Comparison of ENCODE assay signal across 7 cellular contexts in genomic region chr19:6773323-6773931, GRCh38. TPM values are rescaled to one million over a fixed set of nuclear protein-coding genes. Genes with fewer than 3 reads are reported as not detected.
DNase-seq lines count a peak whose midpoint lies in the region; ATAC-seq and FAIRE-seq lines count a peak whose summit lies in the region.

No MANE protein-coding gene starts in this region.

- 42 to 58% (median 43%) methylated on average over 8 of the region's 8 CpGs for WGBS in small intestine, 3 donors

- no peaks in the 10 kb centered on the region for H3K9me3 ChIP-seq in small intestine (ENCODE audit: control insufficient read depth, low read depth)

- DNase-seq in SKM-1 (lab: John Stamatoyannopoulos, UW; ENCODE audit: unreplicated experiment) (peak; percentile 83), small intestine (no peak), frontal cortex (ENCODE audit: low spot score in 2 of 2) (no peak)

- H3K36me3 ChIP-seq in small intestine (ENCODE audit: control insufficient read depth in 2 of 2, insufficient read depth in 2 of 2, low read length in 2 of 2) = no peaks in the 10 kb centered on the region

- FAIRE-seq in small intestine (lab: Jason Lieb, UNC) (no peak), frontal cortex (lab: Jason Lieb, UNC) (no peak)

- H3K36me3 Mint-ChIP-seq in dendritic cell treated with granulocyte-macrophage colony-stimulating factor and Interleukin-4, amounts not matched to agents 40 ng/mL and 50 ng/mL, for 4 days (ENCODE audit: low read depth) = peaks cover 47% of the 10 kb centered on the region

- H3K27ac Mint-ChIP-seq in dendritic cell treated with granulocyte-macrophage colony-stimulating factor and Interleukin-4, amounts not matched to agents 40 ng/mL and 50 ng/mL, for 4 days = peak overlapping the region; percentile 80

- no peaks in the 10 kb centered on the region for H3K27me3 ChIP-seq in small intestine (ENCODE audit: control insufficient read depth in 2 of 2, insufficient read depth in 2 of 2, low read length in 2 of 2)

- H3K4me1 ChIP-seq in small intestine (ENCODE audit: control insufficient read depth in 2 of 2, insufficient read depth in 1 of 2, low read depth in 1 of 2, low read length in 1 of 2) = no peaks in the 10 kb centered on the region

- peaks cover 70% of the 10 kb centered on the region for H3K4me1 Mint-ChIP-seq in dendritic cell treated with granulocyte-macrophage colony-stimulating factor and Interleukin-4, amounts not matched to agents 40 ng/mL and 50 ng/mL, for 4 days (ENCODE audit: low read depth)

- peak overlapping the region; percentile 85 for H3K4me3 Mint-ChIP-seq in dendritic cell treated with granulocyte-macrophage colony-stimulating factor and Interleukin-4, amounts not matched to agents 40 ng/mL and 50 ng/mL, for 4 days

- H3K27me3 Mint-ChIP-seq in dendritic cell treated with granulocyte-macrophage colony-stimulating factor and Interleukin-4, amounts not matched to agents 40 ng/mL and 50 ng/mL, for 4 days = no peaks in the 10 kb centered on the region

- peaks cover 9% of the 10 kb centered on the region for H3K9me3 Mint-ChIP-seq in dendritic cell treated with granulocyte-macrophage colony-stimulating factor and Interleukin-4, amounts not matched to agents 40 ng/mL and 50 ng/mL, for 4 days

- H3K4me3 ChIP-seq in small intestine (ENCODE audit: low read depth in 1 of 2, low read length in 2 of 2) = peak overlapping the region; percentile 40 to 70

- peak overlapping the region in 1 of 2 donors; percentile 73 for H3K27ac ChIP-seq in small intestine (ENCODE audit: low read depth in 1 of 2, low read length in 1 of 2)

- ATAC-seq in GM21723 (IDR thresholded peaks at IDR 0.05; ENCODE audit: unreplicated experiment) (peak; percentile 32), HG03097 (IDR thresholded peaks at IDR 0.05; ENCODE audit: low FRiP score, unreplicated experiment) (no peak), HG03280 (IDR thresholded peaks at IDR 0.05; ENCODE audit: unreplicated experiment) (no peak)

- intact Hi-C loops in dendritic cell treated with granulocyte-macrophage colony-stimulating factor and Interleukin-4, amounts not matched to agents 40 ng/mL and 50 ng/mL, for 4 days (cut with micrococcal nuclease) = loop anchor here (2.0 to 10.0 kb wide), 2 partner anchors 35 to 91 kb away; partner anchors contain the start of gene TRIP10

RNA-seq across cellular contexts. Expression of gene VAV1, which starts 0.9 kb away (rescaled TPM):
- polyA plus RNA-seq in small intestine = 1 to 10 TPM; 2.5 to 3.5 (median 3.2) TPM
- total RNA-seq in frontal cortex = 0.82 TPM

RNA-seq across cellular contexts. Expression of gene SH2D3A, which starts 6.2 kb away (rescaled TPM):
- polyA plus RNA-seq in small intestine = 10 to 100 TPM; 23.9 to 71.6 (median 55.0) TPM
- total RNA-seq in frontal cortex = 0.82 TPM

RNA-seq across cellular contexts. Expression of gene TRIP10, which starts 33.9 kb away (rescaled TPM):
- polyA plus RNA-seq in small intestine = 100 to 1,000 TPM in 1 of 3 donors, 10 to 100 TPM in 2; 42.1 to 141 (median 68.6) TPM
- 2.9 TPM for total RNA-seq in frontal cortex

RNA-seq across cellular contexts. Expression of gene GPR108, which starts 36.0 kb away (rescaled TPM):
- polyA plus RNA-seq in small intestine = 100 to 1,000 TPM in 2 of 3 donors, 10 to 100 TPM in 1; 75.4 to 128 (median 103) TPM
- 8.6 TPM for total RNA-seq in frontal cortex

RNA-seq across cellular contexts. Expression of gene C3, which starts 53.0 kb away (rescaled TPM):
- 100 to 1,000 TPM in 1 of 3 donors, 10 to 100 TPM in 1, 1 to 10 TPM in 1; 9.5 to 552 (median 16.1) TPM for polyA plus RNA-seq in small intestine
- total RNA-seq in frontal cortex = 11.4 TPM
